In genomic region chr4:105969575-105969974, GRCh38 we compare ENCODE assay signal across 30 cellular contexts.
"Had no signal": no experiment of that assay in that cellular context is flagged by ENCODE, and none has a peak within 500 bp of the region (broad histone marks: within the 10 kb centered on the region; RNA-seq: fewer than 3 reads in every experiment).

No MANE protein-coding gene starts in this region.

- H3K27ac Mint-ChIP-seq: dendritic cell treated with granulocyte-macrophage colony-stimulating factor and Interleukin-4, amounts not matched to agents 40 ng/mL and 50 ng/mL, for 4 days; effector memory CD8-positive, alpha-beta T cell; endodermal cell; immature natural killer cell; mesothelial cell of epicardium; naive B cell had no signal

- ATAC-seq: effector memory CD8-positive, alpha-beta T cell; esophagus mucosa; heart right ventricle; left colon; left lung; left ventricle myocardium superior; lower lobe of right lung; mucosa of descending colon had no signal

- H3K9me3 ChIP-seq: colonic mucosa, esophagus squamous epithelium, gastrocnemius medialis, heart right ventricle, left lung, lower lobe of right lung, mucosa of descending colon had no signal

- DNase-seq: colonic mucosa; cortex of kidney; effector CD8-positive, alpha-beta T cell; effector memory CD8-positive, alpha-beta T cell; endodermal cell; erythroblast; esophagus squamous epithelium; foreskin fibroblast; foreskin melanocyte; gastrocnemius medialis; glutamatergic neuron; head of caudate nucleus; heart right ventricle; hippocampal formation; immature natural killer cell; islet precursor cell; kidney; kidney glomerular epithelial cell; left colon; left lung; left ventricle myocardium superior; lower lobe of right lung; mesenchymal stem cell; mucosa of descending colon; naive B cell had no signal

- H3K9me3 Mint-ChIP-seq: dendritic cell treated with granulocyte-macrophage colony-stimulating factor and Interleukin-4, amounts not matched to agents 40 ng/mL and 50 ng/mL, for 4 days; effector memory CD8-positive, alpha-beta T cell; endodermal cell; mesothelial cell of epicardium had no signal

- H3K4me1 Mint-ChIP-seq: immature natural killer cell, naive B cell had no signal

- H3K27me3 ChIP-seq: colonic mucosa, esophagus squamous epithelium, gastrocnemius medialis, heart right ventricle, left lung had no signal

- H3K36me3 Mint-ChIP-seq: immature natural killer cell, naive B cell had no signal

- H3K4me3 Mint-ChIP-seq: dendritic cell treated with granulocyte-macrophage colony-stimulating factor and Interleukin-4, amounts not matched to agents 40 ng/mL and 50 ng/mL, for 4 days; effector memory CD8-positive, alpha-beta T cell; endodermal cell; immature natural killer cell; mesothelial cell of epicardium; naive B cell had no signal

- FAIRE-seq: endometrium, kidney had no signal

- H3K4me3 ChIP-seq: colonic mucosa, esophagus squamous epithelium, gastrocnemius medialis, heart right ventricle, left lung, lower lobe of right lung, mucosa of descending colon had no signal

- H3K27ac ChIP-seq: colonic mucosa, epithelial cell of prostate, esophagus squamous epithelium, gastrocnemius medialis, heart right ventricle, left lung, lower lobe of right lung had no signal

- H3K36me3 ChIP-seq: colonic mucosa, gastrocnemius medialis, heart right ventricle, left lung had no signal

- H3K4me1 ChIP-seq: colonic mucosa had no signal
